23 cellular contexts compared by ENCODE assay signal in the genomic region with DNA sequence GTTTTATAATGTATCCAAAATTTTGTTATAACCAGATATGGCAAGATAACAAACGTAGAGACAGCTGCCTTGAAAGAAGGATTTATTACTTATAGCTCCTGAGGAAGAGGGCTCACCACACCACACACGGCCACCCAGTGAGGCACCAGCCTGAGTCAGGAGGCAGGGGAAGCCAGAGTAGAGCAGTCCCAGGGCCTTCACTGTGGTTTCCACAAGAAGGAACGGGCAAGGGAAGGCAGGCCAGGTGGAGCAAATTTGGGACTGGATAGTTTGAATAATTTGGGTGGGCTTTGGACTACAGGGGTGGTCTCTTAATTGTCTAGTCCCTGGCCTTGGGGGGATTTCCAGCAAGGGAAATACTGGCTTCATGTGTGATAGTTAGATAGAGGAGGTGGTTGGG.
"Had no signal": no experiment of that assay in that cellular context is flagged by ENCODE, and none has a peak within 500 bp of the region (broad histone marks: within the 10 kb centered on the region; RNA-seq: fewer than 3 reads in every experiment).

No MANE protein-coding gene starts in this region.

- FAIRE-seq: bronchial epithelial cell, pancreas, small intestine had no signal

- H3K36me3 ChIP-seq: esophagus muscularis mucosa, heart right ventricle, pancreas, prostate gland, sigmoid colon, stomach, tibial artery, WERI-Rb-1 had no signal

- H3K4me3 ChIP-seq: esophagus muscularis mucosa, heart right ventricle, pancreas, prostate gland, sigmoid colon, stomach, tibial artery had no signal

- H3K27ac ChIP-seq: esophagus muscularis mucosa, foreskin keratinocyte, heart right ventricle, pancreas, prostate gland, sigmoid colon, stomach, tibial artery, WERI-Rb-1 had no signal

- H3K9me3 ChIP-seq: pancreas, prostate gland, sigmoid colon, stomach, tibial artery had no signal

- DNase-seq: activated CD4-positive, alpha-beta T cell treated with anti-CD3 and anti-CD28 coated beads, Interleukin-2, amount 10 ng/mL, durations not matched to agents 7 days and 5 days; activated CD4-positive, CD25-positive, alpha-beta regulatory T cell treated with anti-CD3 and anti-CD28 coated beads, Interleukin-2, amount 50 U/mL, for 72 hours; activated CD8-positive, alpha-beta T cell treated with anti-CD3 and anti-CD28 coated beads for 36 hours; activated T-cell treated with anti-CD3 and anti-CD28 coated beads, Interleukin-2, amount 50 U/mL, for 48 hours; anterior cingulate cortex; foreskin keratinocyte; heart right ventricle; mammary epithelial cell; nucleus accumbens; pancreas; retina; sigmoid colon; stimulated activated CD4-positive, alpha-beta T cell treated with anti-CD3 and anti-CD28 coated beads, Interleukin-4, amount 100 ng/mL, for 24 hours; stomach; T-helper 9 cell; tibial artery; WERI-Rb-1 had no signal

- ATAC-seq: activated CD8-positive, alpha-beta T cell treated with anti-CD3 and anti-CD28 coated beads for 36 hours; activated naive CD4-positive, alpha-beta T cell treated with anti-CD3 and anti-CD28 coated beads, Interleukin-2, amount 50 U/mL, for 72 hours; heart right ventricle; pancreas; stimulated activated memory B cell treated with anti-CD40 and anti-IgM and Interleukin-4, amounts not matched to agents 10 μg/mL and 1 μg/mL and 100 μg/mL, for 72 hours had no signal

- H3K4me1 ChIP-seq: foreskin keratinocyte, prostate gland, tibial artery had no signal
